28 cellular contexts compared by ENCODE assay signal in the genomic region with DNA sequence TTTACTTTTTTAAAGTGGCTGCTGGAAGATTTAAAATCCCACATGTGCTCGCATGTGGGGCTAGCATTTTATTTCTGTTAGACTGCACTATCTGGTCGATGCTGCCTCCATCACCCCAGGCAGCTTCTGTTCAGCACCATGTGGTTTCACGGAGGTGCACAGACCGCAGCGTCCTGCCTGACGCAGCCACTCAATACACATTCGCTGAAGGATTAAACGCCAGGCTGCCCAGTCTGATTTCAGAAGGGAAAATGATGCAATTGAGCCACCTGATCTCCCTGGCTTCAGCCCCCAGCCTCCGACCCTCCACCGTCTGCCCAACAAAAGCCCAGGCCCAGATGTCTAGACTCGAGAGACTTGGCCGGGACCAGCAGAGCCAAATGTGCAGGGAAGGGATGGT.
DNase-seq lines count a peak whose midpoint lies in the region; ATAC-seq, FAIRE-seq and TF ChIP-seq lines count a peak whose summit lies in the region.
"Had no signal": no experiment of that assay in that cellular context is flagged by ENCODE, and none has a peak within 500 bp of the region (broad histone marks: within the 10 kb centered on the region; RNA-seq: fewer than 3 reads in every experiment).

No MANE protein-coding gene starts in this region.

- no peaks in the 10 kb centered on the region for H3K9me3 Mint-ChIP-seq in activated B cell treated with CpG ODN at 0.5 μM for 24 hours
- H3K9me3 Mint-ChIP-seq: stimulated activated naive CD8-positive, alpha-beta T cell treated with anti-CD3 and anti-CD28 coated beads, Interleukin-15, Interleukin-2, amounts not matched to agents 100 ng/mL and 50 ng/mL, for 24 hours had no signal

- FAIRE-seq in GM12891 (lab: Jason Lieb, UNC), result peak; percentile 95
- FAIRE-seq: G401.6, GM19239 had no signal

- TF ChIP-seq CTCF in activated B cell treated with CpG ODN at 0.5 μM for 24 hours (IDR thresholded peaks at IDR 0.05), result no peak

- H3K79me2 ChIP-seq in trophoblast cell (ENCODE audit: control insufficient read depth, insufficient read depth, low read length, poor library complexity), result no peaks in the 10 kb centered on the region

- H4K91ac ChIP-seq in trophoblast cell (ENCODE audit: low read depth, low read length), result no peak overlapping the region

- H3K9me3 ChIP-seq in trophoblast cell (ENCODE audit: insufficient read depth, low read depth, low read length), result peaks cover 4% of the 10 kb centered on the region
- H3K9me3 ChIP-seq: gastroesophageal sphincter, neutrophil, SJCRH30, tibial nerve had no signal

- H4K12ac ChIP-seq in trophoblast cell (ENCODE audit: low read depth, low read length), result no peak overlapping the region

- CTCF ChIA-PET in activated B cell treated with CpG ODN at 0.5 μM for 24 hours (lab: Charles Lee), result no interaction called here
- CTCF ChIA-PET in HEK293T (lab: Yijun Ruan, JAX), result interaction anchor here (2.3 kb wide), 1 partner anchor 12 kb away, joined by 6 read pairs; no protein-coding TSS in a partner anchor

- no peak overlapping the region for H3K4ac ChIP-seq in trophoblast cell (ENCODE audit: low read depth, low read length)

- no peak overlapping the region for H3K27ac Mint-ChIP-seq in activated B cell treated with CpG ODN at 0.5 μM for 24 hours
- H3K27ac Mint-ChIP-seq: stimulated activated naive CD8-positive, alpha-beta T cell treated with anti-CD3 and anti-CD28 coated beads, Interleukin-15, Interleukin-2, amounts not matched to agents 100 ng/mL and 50 ng/mL, for 24 hours had no signal

- TF ChIP-seq POLR2A in GM12891 (IDR thresholded peaks at IDR 0.05; ENCODE audit: low read depth, low read length), result no peak

- H3K14ac ChIP-seq in trophoblast cell (ENCODE audit: low read length), result no peak overlapping the region

- ATAC-seq in activated B cell treated with CpG ODN at 0.5 μM for 24 hours (ENCODE audit: low read depth) (peak; percentile 49), GM19455 (IDR thresholded peaks at IDR 0.05; ENCODE audit: unreplicated experiment) (no peak), HG02642 (IDR thresholded peaks at IDR 0.05; ENCODE audit: poor library complexity, unreplicated experiment) (no peak)
- ATAC-seq: esophagus mucosa, gastroesophageal sphincter had no signal

- peaks cover 0 to 2% of the 10 kb centered on the region in 2 experiments for H3K4me1 ChIP-seq in trophoblast cell (ENCODE audit: control insufficient read depth in 1 of 2, insufficient read depth in 2 of 2, low read length in 2 of 2)
- H3K4me1 ChIP-seq: gastroesophageal sphincter, SJCRH30, tibial nerve had no signal

- H3K27me3 ChIP-seq in trophoblast cell (ENCODE audit: insufficient read depth, low read length), result no peaks in the 10 kb centered on the region
- H3K27me3 ChIP-seq: SJCRH30 had no signal

- intact Hi-C loops in activated B cell treated with CpG ODN at 0.5 μM for 24 hours (cut with micrococcal nuclease), result no loop called here

- H3K4me1 Mint-ChIP-seq in activated B cell treated with CpG ODN at 0.5 μM for 24 hours, result no peaks in the 10 kb centered on the region

- no peak overlapping the region for H3K9ac ChIP-seq in trophoblast cell (ENCODE audit: low read length)
- H3K9ac ChIP-seq: GM23248, KMS-11 had no signal

- H2AK5ac ChIP-seq in trophoblast cell (ENCODE audit: low read length), result no peak overlapping the region

- DNase-seq in GM12891 (ENCODE audit: insufficient read length, low spot score), result peak; percentile 50
- DNase-seq in NCI-H2171 treated with DMSO at 0.1 percent for 48 hours (lab: John Stamatoyannopoulos, UW), result peak; percentile 77
- no peak for DNase-seq in activated B cell treated with CpG ODN at 0.5 μM for 24 hours
- no peak for DNase-seq in trophoblast cell
- DNase-seq in HEK293T (ENCODE audit: extremely low spot score), result no peak
- DNase-seq: activated T-cell treated with anti-CD3 and anti-CD28 coated beads for 4 hours; AML-193; anterior cingulate cortex; central memory CD4-positive, alpha-beta T cell; COR-L47; effector CD4-positive, alpha-beta T cell; GM23248; kidney glomerular epithelial cell; MV-4-11; NCI-H2029; PC-9; SJCRH30 had no signal

- H2BK12ac ChIP-seq in trophoblast cell (ENCODE audit: low read length), result no peak overlapping the region

- peaks cover 1% of the 10 kb centered on the region for H3K27me3 Mint-ChIP-seq in activated B cell treated with CpG ODN at 0.5 μM for 24 hours
- H3K27me3 Mint-ChIP-seq: stimulated activated naive CD8-positive, alpha-beta T cell treated with anti-CD3 and anti-CD28 coated beads, Interleukin-15, Interleukin-2, amounts not matched to agents 100 ng/mL and 50 ng/mL, for 24 hours had no signal

- peak overlapping the region; percentile 23 for H3K4me3 ChIP-seq in trophoblast cell (ENCODE audit: low read depth, low read length)
- H3K4me3 ChIP-seq: gastroesophageal sphincter, GM23248, PC-9, SJCRH30, skin epidermis, tibial nerve had no signal

- H3K36me3 Mint-ChIP-seq in activated B cell treated with CpG ODN at 0.5 μM for 24 hours (ENCODE audit: low read depth), result no peaks in the 10 kb centered on the region

- H3K4me3 Mint-ChIP-seq in activated B cell treated with CpG ODN at 0.5 μM for 24 hours, result no peak overlapping the region
- H3K4me3 Mint-ChIP-seq: stimulated activated naive CD8-positive, alpha-beta T cell treated with anti-CD3 and anti-CD28 coated beads, Interleukin-15, Interleukin-2, amounts not matched to agents 100 ng/mL and 50 ng/mL, for 24 hours had no signal

- no peaks in the 10 kb centered on the region for H3K36me3 ChIP-seq in trophoblast cell (ENCODE audit: control insufficient read depth in 1 of 2, insufficient read depth in 2 of 2, low read length in 2 of 2)
- H3K36me3 ChIP-seq: gastroesophageal sphincter, neutrophil, SJCRH30, tibial nerve had no signal

- WGBS in trophoblast cell (ENCODE audit: extremely low coverage, insufficient coverage, insufficient read length), result no CpG with 5 or more reads among the region's 12 CpGs

- no peak overlapping the region for H4K8ac ChIP-seq in trophoblast cell (ENCODE audit: low read depth, low read length)

- no peak overlapping the region for H3K23ac ChIP-seq in trophoblast cell (ENCODE audit: low read length)

- H3K18ac ChIP-seq in trophoblast cell (ENCODE audit: low read length), result no peak overlapping the region

- H2AFZ ChIP-seq in trophoblast cell (ENCODE audit: insufficient read depth, low read length, poor library complexity), result no peak overlapping the region
- H2AFZ ChIP-seq: GM23248, PC-9 had no signal

- POLR2A ChIA-PET in activated B cell treated with CpG ODN at 0.5 μM for 24 hours (lab: Charles Lee) (no interaction called here), HEK293T (lab: Yijun Ruan, JAX) (no interaction called here)

- no peak overlapping the region for H3K4me2 ChIP-seq in trophoblast cell (ENCODE audit: low read length)
- H3K4me2 ChIP-seq: KMS-11, PC-9 had no signal

- H2BK120ac ChIP-seq in trophoblast cell (ENCODE audit: insufficient read depth, low read length, poor library complexity), result no peak overlapping the region

- H3K79me1 ChIP-seq in trophoblast cell (ENCODE audit: low read length), result no peaks in the 10 kb centered on the region

- no peak overlapping the region for H3K27ac ChIP-seq in trophoblast cell (ENCODE audit: low read depth, low read length)
- H3K27ac ChIP-seq: gastroesophageal sphincter, GM23248, KMS-11, neutrophil, PC-9, SJCRH30, skin epidermis, tibial nerve had no signal

- H2BK5ac ChIP-seq in trophoblast cell (ENCODE audit: low read depth, low read length, poor library complexity), result no peak overlapping the region

TF ChIP-seq in GM12891, 5 proteins besides CTCF, POLR2A, EP300 and RAD21:
- TF ChIP-seq SPI1 (IDR thresholded peaks at IDR 0.05; ENCODE audit: low read depth, low read length), result no peak

TF ChIP-seq in HEK293T, 16 proteins besides CTCF, POLR2A, EP300 and RAD21:
- TF ChIP-seq FOXA1 (IDR thresholded peaks at IDR 0.05) (no peak), ZNF384 (IDR thresholded peaks at IDR 0.05) (no peak), LEF1 (IDR thresholded peaks at IDR 0.05; ENCODE audit: borderline replicate concordance) (no peak), FOXK2 (IDR thresholded peaks at IDR 0.05) (no peak), NFRKB (IDR thresholded peaks at IDR 0.05) (no peak), HDGF (IDR thresholded peaks at IDR 0.05; ENCODE audit: borderline replicate concordance) (no peak), BHLHE40 (IDR thresholded peaks at IDR 0.05; ENCODE audit: borderline replicate concordance) (no peak), CTBP1 (IDR thresholded peaks at IDR 0.05; ENCODE audit: borderline replicate concordance) (no peak)

Comparison
In these comparisons a context has a peak if more than half of its experiments do, and no peak if none do; other contexts are left out.
1. DNase-seq: peak in GM12891 (single experiment) and NCI-H2171 treated with DMSO at 0.1 percent for 48 hours (single experiment); none in activated B cell treated with CpG ODN at 0.5 μM for 24 hours (single experiment), trophoblast cell (0 of 2) and HEK293T (single experiment).